In genomic region chr2:122815120-122815519, GRCh38 we compare ENCODE assay signal across 1 cellular context.
TF ChIP-seq lines count a peak whose summit lies in the region.

No MANE protein-coding gene starts in this region.

TF ChIP-seq in SK-N-SH, 30 proteins besides CTCF, POLR2A, EP300 and RAD21 (continued from another document):
- TF ChIP-seq USF1 (IDR thresholded peaks at IDR 0.05; ENCODE audit: borderline replicate concordance, low read depth) (no peak), TCF12 (IDR thresholded peaks at IDR 0.05) (no peak)
